ENCODE assay signal across 8 cellular contexts in the genomic region with DNA sequence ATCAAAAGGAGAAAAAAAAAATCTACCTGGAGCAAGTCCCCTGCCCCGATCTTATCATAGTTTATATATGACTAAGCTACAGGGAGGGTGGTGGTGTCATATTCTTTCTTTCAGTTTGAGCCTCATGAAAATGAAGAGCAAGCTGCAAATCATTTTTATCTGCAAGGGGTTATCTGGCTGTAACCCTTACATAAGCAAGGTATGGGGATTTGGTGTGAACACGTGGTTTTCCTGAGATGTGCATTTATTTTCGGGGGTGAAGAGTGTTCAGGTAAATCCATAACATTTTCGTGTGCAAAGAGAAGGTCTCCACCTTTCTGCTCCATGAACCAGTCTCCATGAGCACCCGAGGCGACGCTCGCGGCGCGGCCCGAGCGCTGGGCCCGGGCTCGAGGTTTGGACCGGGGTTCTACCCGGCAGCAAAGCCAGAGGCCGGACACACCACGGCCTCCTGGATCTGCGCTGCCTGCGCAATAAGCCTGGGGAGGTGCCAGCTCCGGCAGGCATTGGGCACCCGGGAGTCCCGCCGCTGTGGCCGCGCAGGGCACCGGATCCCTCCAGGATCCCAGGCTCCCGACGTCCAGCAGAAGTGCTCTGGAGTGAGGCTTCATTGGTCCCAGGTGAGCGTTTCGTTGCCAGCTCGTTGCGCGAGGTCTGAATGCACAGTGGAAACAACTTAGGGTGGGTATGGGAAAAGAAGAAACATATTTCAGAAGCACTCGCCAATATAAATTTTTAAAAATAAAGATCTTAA. TPM values are rescaled to one million over a fixed set of nuclear protein-coding genes. Genes with fewer than 3 reads are reported as not detected.
DNase-seq lines count a peak whose midpoint lies in the region; ATAC-seq and TF ChIP-seq lines count a peak whose summit lies in the region.

No MANE protein-coding gene starts in this region.

- H3K4me1 ChIP-seq in CD8-positive, alpha-beta memory T cell (ENCODE audit: insufficient read depth, low read length) = peaks cover 6% of the 10 kb centered on the region
- peaks cover 4% of the 10 kb centered on the region for H3K4me1 ChIP-seq in upper lobe of right lung

- peaks cover 0 to 13% of the 10 kb centered on the region in 2 donors for H3K27me3 Mint-ChIP-seq in CD8-positive, alpha-beta memory T cell
- peaks cover 4% of the 10 kb centered on the region for H3K27me3 Mint-ChIP-seq in activated T-helper 1 cell treated with anti-CD3 and anti-CD28 coated beads, Interleukin-12 subunit alpha, Interleukin-12 subunit beta, Interleukin-2, Interleukin-4 antibody, amounts not matched to agents 30 ng/mL and 10 ng/mL and 1 ng/mL, durations not matched to agents 14 hours and 24 hours and 36 hours (ENCODE audit: insufficient read depth)
- peaks cover 0 to 6% (median 0%) of the 10 kb centered on the region in 3 donors for H3K27me3 Mint-ChIP-seq in naive B cell

- intact Hi-C loops in activated T-helper 1 cell treated with anti-CD3 and anti-CD28 coated beads, Interleukin-12 subunit alpha, Interleukin-12 subunit beta, Interleukin-2, Interleukin-4 antibody, amounts not matched to agents 30 ng/mL and 10 ng/mL and 1 ng/mL, durations not matched to agents 14 hours and 24 hours and 36 hours (cut with micrococcal nuclease) = loop anchor here (1.0 to 10.0 kb wide), 9 partner anchors 15 to 1499 kb away; a partner anchor contains a TSS
- intact Hi-C loops in upper lobe of right lung (cut with DNase I) = loop anchor here (10.0 kb wide), 1 partner anchor 55 kb away; no protein-coding TSS in a partner anchor

- peaks cover 0 to 5% (median 3%) of the 10 kb centered on the region in 5 donors for H3K9me3 Mint-ChIP-seq in CD8-positive, alpha-beta memory T cell
- no peaks in the 10 kb centered on the region for H3K9me3 Mint-ChIP-seq in activated T-helper 1 cell treated with anti-CD3 and anti-CD28 coated beads, Interleukin-12 subunit alpha, Interleukin-12 subunit beta, Interleukin-2, Interleukin-4 antibody, amounts not matched to agents 30 ng/mL and 10 ng/mL and 1 ng/mL, durations not matched to agents 14 hours and 24 hours and 36 hours
- H3K9me3 Mint-ChIP-seq in naive B cell = peaks cover 0 to 7% (median 0%) of the 10 kb centered on the region in 7 donors

- H3K36me3 ChIP-seq in CD8-positive, alpha-beta memory T cell (ENCODE audit: insufficient read depth, low read length) = no peaks in the 10 kb centered on the region
- H3K36me3 ChIP-seq in upper lobe of right lung = no peaks in the 10 kb centered on the region

- H3K4me3 Mint-ChIP-seq in CD8-positive, alpha-beta memory T cell = peak overlapping the region; percentile 85 to 99 (median 93)
- H3K4me3 Mint-ChIP-seq in activated T-helper 1 cell treated with anti-CD3 and anti-CD28 coated beads, Interleukin-12 subunit alpha, Interleukin-12 subunit beta, Interleukin-2, Interleukin-4 antibody, amounts not matched to agents 30 ng/mL and 10 ng/mL and 1 ng/mL, durations not matched to agents 14 hours and 24 hours and 36 hours = peak overlapping the region; percentile 95
- H3K4me3 Mint-ChIP-seq in naive B cell = peak overlapping the region; percentile 86 to 96 (median 92)

- CTCF ChIA-PET in CD8-positive, alpha-beta memory T cell (lab: Charles Lee) = interaction anchor here (0.6 to 2.5 kb wide), 8 partner anchors 15 to 189 kb away, joined by 3 to 27 read pairs (median 6); a partner anchor contains a TSS

- DNase-seq in CD8-positive, alpha-beta memory T cell = peak in 1 of 5 donors; percentile 50
- peak; percentile 91 for DNase-seq in NCI-H2227 (lab: John Stamatoyannopoulos, UW; ENCODE audit: unreplicated experiment)
- peak; percentile 24 for DNase-seq in activated T-helper 1 cell treated with anti-CD3 and anti-CD28 coated beads, Interleukin-12 subunit alpha, Interleukin-12 subunit beta, Interleukin-2, Interleukin-4 antibody, amounts not matched to agents 30 ng/mL and 10 ng/mL and 1 ng/mL, durations not matched to agents 14 hours and 24 hours and 36 hours (ENCODE audit: low spot score)
- DNase-seq in fibroblast of peridontal ligament (ENCODE audit: extremely low read depth) = peak; percentile 48
- DNase-seq in naive B cell = no peak
- peak; percentile 91 for DNase-seq in upper lobe of right lung

- no peaks in the 10 kb centered on the region for H3K9me3 ChIP-seq in CD8-positive, alpha-beta memory T cell (ENCODE audit: low read length)
- H3K9me3 ChIP-seq in upper lobe of right lung = no peaks in the 10 kb centered on the region

- H3K27ac ChIP-seq in CD8-positive, alpha-beta memory T cell (ENCODE audit: low read depth, low read length) = peak overlapping the region; percentile 89
- H3K27ac ChIP-seq in upper lobe of right lung = peak overlapping the region; percentile 90

- H3K27me3 ChIP-seq in CD8-positive, alpha-beta memory T cell (ENCODE audit: insufficient read depth, low read length, poor library complexity, severe bottlenecking) = no peaks in the 10 kb centered on the region
- no peaks in the 10 kb centered on the region for H3K27me3 ChIP-seq in upper lobe of right lung

- H3K36me3 Mint-ChIP-seq in CD8-positive, alpha-beta memory T cell = peaks cover 0 to 13% (median 0%) of the 10 kb centered on the region in 3 donors
- H3K36me3 Mint-ChIP-seq in activated T-helper 1 cell treated with anti-CD3 and anti-CD28 coated beads, Interleukin-12 subunit alpha, Interleukin-12 subunit beta, Interleukin-2, Interleukin-4 antibody, amounts not matched to agents 30 ng/mL and 10 ng/mL and 1 ng/mL, durations not matched to agents 14 hours and 24 hours and 36 hours (ENCODE audit: low read depth) = no peaks in the 10 kb centered on the region
- peaks cover 5 to 8% of the 10 kb centered on the region in 2 donors for H3K36me3 Mint-ChIP-seq in naive B cell

- peaks cover 19 to 31% (median 31%) of the 10 kb centered on the region in 3 donors for H3K4me1 Mint-ChIP-seq in CD8-positive, alpha-beta memory T cell
- H3K4me1 Mint-ChIP-seq in activated T-helper 1 cell treated with anti-CD3 and anti-CD28 coated beads, Interleukin-12 subunit alpha, Interleukin-12 subunit beta, Interleukin-2, Interleukin-4 antibody, amounts not matched to agents 30 ng/mL and 10 ng/mL and 1 ng/mL, durations not matched to agents 14 hours and 24 hours and 36 hours (ENCODE audit: low read depth) = peaks cover 37% of the 10 kb centered on the region
- peaks cover 26 to 34% (median 31%) of the 10 kb centered on the region in 3 donors for H3K4me1 Mint-ChIP-seq in naive B cell

- TF ChIP-seq CTCF in upper lobe of right lung (IDR thresholded peaks at IDR 0.05) = no peak

- peak; percentile 24 for ATAC-seq in GM18870 (IDR thresholded peaks at IDR 0.05; ENCODE audit: unreplicated experiment)
- ATAC-seq in HG03066 (IDR thresholded peaks at IDR 0.05; ENCODE audit: low read depth, unreplicated experiment) = peak; percentile 35
- peak; percentile 22 to 38 for ATAC-seq in naive B cell (ENCODE audit: low read depth in 2 of 2)
- peak; percentile 90 for ATAC-seq in upper lobe of right lung

- peak overlapping the region; percentile 92 to 99 (median 97) for H3K27ac Mint-ChIP-seq in CD8-positive, alpha-beta memory T cell
- peak overlapping the region; percentile 91 for H3K27ac Mint-ChIP-seq in activated T-helper 1 cell treated with anti-CD3 and anti-CD28 coated beads, Interleukin-12 subunit alpha, Interleukin-12 subunit beta, Interleukin-2, Interleukin-4 antibody, amounts not matched to agents 30 ng/mL and 10 ng/mL and 1 ng/mL, durations not matched to agents 14 hours and 24 hours and 36 hours
- peak overlapping the region; percentile 96 to 100 (median 99) for H3K27ac Mint-ChIP-seq in naive B cell

- peak overlapping the region; percentile 84 for H3K4me3 ChIP-seq in CD8-positive, alpha-beta memory T cell (ENCODE audit: low read length)
- peak overlapping the region; percentile 71 for H3K4me3 ChIP-seq in upper lobe of right lung

- POLR2A ChIA-PET in CD8-positive, alpha-beta memory T cell (lab: Charles Lee) = interaction anchor here (0.6 to 3.1 kb wide), 5 partner anchors 36 to 980 kb away, joined by 3 to 49 read pairs (median 3); a partner anchor contains a TSS

RNA-seq across cellular contexts. Expression of a gene that starts 36.1 kb away (rescaled TPM):
- 10 to 100 TPM; 38.9 to 44.3 TPM for total RNA-seq in CD8-positive, alpha-beta memory T cell
- polyA plus RNA-seq in CD8-positive, alpha-beta memory T cell = 10.1 TPM
- total RNA-seq in activated T-helper 1 cell treated with anti-CD3 and anti-CD28 coated beads, Interleukin-12 subunit alpha, Interleukin-12 subunit beta, Interleukin-2, Interleukin-4 antibody, amounts not matched to agents 30 ng/mL and 10 ng/mL and 1 ng/mL, durations not matched to agents 14 hours and 24 hours and 36 hours = 15.7 and 18.1 TPM in 2 replicates
- 10 to 100 TPM in 1 of 6 donors, 1 to 10 TPM in 5; 5.8 to 11.4 (median 7.5) TPM for polyA plus RNA-seq in naive B cell (ENCODE audit: low read depth in 6 of 6)
- total RNA-seq in upper lobe of right lung = 41.9 TPM

Comparison
In these comparisons a context has a peak if more than half of its experiments do, and no peak if none do; other contexts are left out.
1. ATAC-seq: peak in every context shown above with its lines; median percentile 90 in upper lobe of right lung; 35 in HG03066; 30 in naive B cell; 24 in GM18870.